In genomic region chrX:153725039-153725831, GRCh38 we compare ENCODE assay signal across 1 cellular context.
TF ChIP-seq lines count a peak whose summit lies in the region.

No MANE protein-coding gene starts in this region.

TF ChIP-seq in HEK293, 187 proteins besides CTCF, POLR2A, EP300 and RAD21 (continued from another document):
- TF ChIP-seq, protein P1, sequence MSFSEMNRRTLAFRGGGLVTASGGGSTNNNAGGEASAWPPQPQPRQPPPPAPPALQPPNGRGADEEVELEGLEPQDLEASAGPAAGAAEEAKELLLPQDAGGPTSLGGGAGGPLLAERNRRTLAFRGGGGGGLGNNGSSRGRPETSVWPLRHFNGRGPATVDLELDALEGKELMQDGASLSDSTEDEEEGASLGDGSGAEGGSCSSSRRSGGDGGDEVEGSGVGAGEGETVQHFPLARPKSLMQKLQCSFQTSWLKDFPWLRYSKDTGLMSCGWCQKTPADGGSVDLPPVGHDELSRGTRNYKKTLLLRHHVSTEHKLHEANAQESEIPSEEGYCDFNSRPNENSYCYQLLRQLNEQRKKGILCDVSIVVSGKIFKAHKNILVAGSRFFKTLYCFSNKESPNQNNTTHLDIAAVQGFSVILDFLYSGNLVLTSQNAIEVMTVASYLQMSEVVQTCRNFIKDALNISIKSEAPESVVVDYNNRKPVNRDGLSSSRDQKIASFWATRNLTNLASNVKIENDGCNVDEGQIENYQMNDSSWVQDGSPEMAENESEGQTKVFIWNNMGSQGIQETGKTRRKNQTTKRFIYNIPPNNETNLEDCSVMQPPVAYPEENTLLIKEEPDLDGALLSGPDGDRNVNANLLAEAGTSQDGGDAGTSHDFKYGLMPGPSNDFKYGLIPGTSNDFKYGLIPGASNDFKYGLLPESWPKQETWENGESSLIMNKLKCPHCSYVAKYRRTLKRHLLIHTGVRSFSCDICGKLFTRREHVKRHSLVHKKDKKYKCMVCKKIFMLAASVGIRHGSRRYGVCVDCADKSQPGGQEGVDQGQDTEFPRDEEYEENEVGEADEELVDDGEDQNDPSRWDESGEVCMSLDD (tag by site-specific recombination; IDR thresholded peaks at IDR 0.05): peak; percentile 5; the same call in 1 of the 2 replicates
- no peak for TF ChIP-seq ELK4 (IDR thresholded peaks at IDR 0.05; ENCODE audit: borderline replicate concordance, low read depth, low read length)
TF ChIP-seq in HEK293: peak in this region for 4.
